Comparison of ENCODE assay signal across 17 cellular contexts in the genomic region with DNA sequence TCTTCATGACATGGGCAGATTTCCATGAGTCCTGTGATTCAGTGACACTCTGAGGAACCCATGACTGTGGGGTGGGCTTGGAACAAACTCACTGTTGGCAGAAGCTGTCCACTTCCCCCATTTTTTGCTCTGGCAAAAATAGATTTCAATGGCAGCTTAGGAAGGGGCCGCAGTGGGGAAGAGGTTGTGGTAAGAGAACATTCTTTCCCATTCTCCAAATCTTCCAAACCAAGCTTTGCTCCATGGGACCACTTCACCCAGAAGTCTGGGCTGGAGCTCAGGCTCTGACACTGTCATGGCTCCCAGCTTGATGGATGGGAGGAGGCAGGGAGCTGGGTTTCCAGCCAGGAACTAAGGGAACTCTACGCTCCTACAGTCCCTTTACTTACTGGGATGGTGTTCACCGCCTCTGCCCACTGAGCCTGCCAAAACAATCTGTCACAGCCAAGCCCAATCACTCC. TPM values are rescaled to one million over a fixed set of nuclear protein-coding genes. Genes with fewer than 3 reads are reported as not detected.
DNase-seq lines count a peak whose midpoint lies in the region; ATAC-seq and TF ChIP-seq lines count a peak whose summit lies in the region.
"Had no signal": no experiment of that assay in that cellular context is flagged by ENCODE, and none has a peak within 500 bp of the region (broad histone marks: within the 10 kb centered on the region; RNA-seq: fewer than 3 reads in every experiment).

No MANE protein-coding gene starts in this region.

- H3K36me3 ChIP-seq in transverse colon, result no peaks in the 10 kb centered on the region
- H3K36me3 ChIP-seq: ovary had no signal

- CTCF ChIA-PET in activated CD8-positive, alpha-beta memory T cell treated with anti-CD3 and anti-CD28 coated beads, Interleukin-2, amount 10 ng/mL, durations not matched to agents 7 days and 5 days (lab: Charles Lee), result no interaction called here

- WGBS in transverse colon (ENCODE audit: low coverage in 1 of 2), 2 donors, result 71 to 77% methylated on average over 3 of the region's 3 CpGs

- H3K4me3 Mint-ChIP-seq in osteocyte (ENCODE audit: unreplicated experiment), result no peak overlapping the region
- no peak overlapping the region for H3K4me3 Mint-ChIP-seq in activated CD8-positive, alpha-beta memory T cell treated with anti-CD3 and anti-CD28 coated beads, Interleukin-2, amount 10 ng/mL, durations not matched to agents 7 days and 5 days
- H3K4me3 Mint-ChIP-seq: CD8-positive, alpha-beta T cell; GM23338; stimulated activated memory B cell treated with anti-CD40 and anti-IgM and Interleukin-4, amounts not matched to agents 10 μg/mL and 1 μg/mL and 100 μg/mL, for 72 hours had no signal

- H3K27ac ChIP-seq in transverse colon, result peak overlapping the region; percentile 23 to 60 (median 49)
- H3K27ac ChIP-seq: ovary had no signal

- H3K27me3 Mint-ChIP-seq in osteocyte (ENCODE audit: unreplicated experiment), result no peaks in the 10 kb centered on the region
- peaks cover 42% of the 10 kb centered on the region for H3K27me3 Mint-ChIP-seq in activated CD8-positive, alpha-beta memory T cell treated with anti-CD3 and anti-CD28 coated beads, Interleukin-2, amount 10 ng/mL, durations not matched to agents 7 days and 5 days

- ATAC-seq in left cardiac atrium (peak; percentile 76 to 85), GM19452 (IDR thresholded peaks at IDR 0.05; ENCODE audit: unreplicated experiment) (no peak)
- ATAC-seq in activated CD8-positive, alpha-beta memory T cell treated with anti-CD3 and anti-CD28 coated beads, Interleukin-2, amount 10 ng/mL, durations not matched to agents 7 days and 5 days, result no peak
- ATAC-seq: CD8-positive, alpha-beta T cell; GM23338; stimulated activated memory B cell treated with anti-CD40 and anti-IgM and Interleukin-4, amounts not matched to agents 10 μg/mL and 1 μg/mL and 100 μg/mL, for 72 hours had no signal

- TF ChIP-seq CTCF in osteocyte (IDR thresholded peaks at IDR 0.05), result no peak
- no peak for TF ChIP-seq CTCF in transverse colon (IDR thresholded peaks at IDR 0.05)

- TF ChIP-seq EP300 in transverse colon (IDR thresholded peaks at IDR 0.05; ENCODE audit: low read depth), result no peak

- H3K4me1 ChIP-seq in transverse colon, result peaks cover 0 to 10% (median 1%) of the 10 kb centered on the region in 4 donors

- H3K27ac Mint-ChIP-seq in osteocyte (ENCODE audit: unreplicated experiment), result peak overlapping the region; percentile 78
- no peak overlapping the region for H3K27ac Mint-ChIP-seq in activated CD8-positive, alpha-beta memory T cell treated with anti-CD3 and anti-CD28 coated beads, Interleukin-2, amount 10 ng/mL, durations not matched to agents 7 days and 5 days
- H3K27ac Mint-ChIP-seq: CD8-positive, alpha-beta T cell; GM23338; stimulated activated memory B cell treated with anti-CD40 and anti-IgM and Interleukin-4, amounts not matched to agents 10 μg/mL and 1 μg/mL and 100 μg/mL, for 72 hours had no signal

- DNase-seq in astrocyte of the hippocampus (ENCODE audit: low read depth, low spot score) (peak; percentile 38), left cardiac atrium (peak; percentile 64), osteocyte (ENCODE audit: extremely low spot score, unreplicated experiment) (peak; percentile 49), transverse colon (no peak), iPS-NIHi7 (ENCODE audit: extremely low spot score) (no peak)
- no peak for DNase-seq in activated CD8-positive, alpha-beta memory T cell treated with anti-CD3 and anti-CD28 coated beads, Interleukin-2, amount 10 ng/mL, durations not matched to agents 7 days and 5 days
- DNase-seq: activated CD4-positive, alpha-beta T cell treated with anti-CD3 and anti-CD28 coated beads for 48 hours; CD8-positive, alpha-beta T cell; head of caudate nucleus; ovary; stimulated activated CD4-positive, alpha-beta T cell treated with anti-CD3 and anti-CD28 coated beads, Interleukin-4, amount 100 ng/mL, for 4 hours had no signal

- TF ChIP-seq POLR2A in transverse colon (IDR thresholded peaks at IDR 0.05), result no peak

- H3K9me3 ChIP-seq in transverse colon, result no peaks in the 10 kb centered on the region
- H3K9me3 ChIP-seq: ovary had no signal

- no peaks in the 10 kb centered on the region for H3K27me3 ChIP-seq in transverse colon
- H3K27me3 ChIP-seq: ovary had no signal

- in situ Hi-C loops in transverse colon (cut with MboI; ENCODE audit: low pct_ligation_motif_present in 1 of 4, low pct_unique_long_range_greater_than_20kb in 1 of 4, low sequenced_read_pairs in 3 of 4), result no loop called here

- peaks cover 5% of the 10 kb centered on the region for H3K9me3 Mint-ChIP-seq in osteocyte (ENCODE audit: unreplicated experiment)
- H3K9me3 Mint-ChIP-seq in activated CD8-positive, alpha-beta memory T cell treated with anti-CD3 and anti-CD28 coated beads, Interleukin-2, amount 10 ng/mL, durations not matched to agents 7 days and 5 days (ENCODE audit: low read depth), result no peaks in the 10 kb centered on the region

- no peaks in the 10 kb centered on the region for H3K36me3 Mint-ChIP-seq in osteocyte (ENCODE audit: unreplicated experiment)
- H3K36me3 Mint-ChIP-seq in activated CD8-positive, alpha-beta memory T cell treated with anti-CD3 and anti-CD28 coated beads, Interleukin-2, amount 10 ng/mL, durations not matched to agents 7 days and 5 days, result no peaks in the 10 kb centered on the region
- H3K36me3 Mint-ChIP-seq: CD8-positive, alpha-beta T cell; stimulated activated memory B cell treated with anti-CD40 and anti-IgM and Interleukin-4, amounts not matched to agents 10 μg/mL and 1 μg/mL and 100 μg/mL, for 72 hours had no signal

- H3K4me3 ChIP-seq in transverse colon, result no peak overlapping the region
- H3K4me3 ChIP-seq: GM23338, lung, ovary had no signal

- peaks cover 49% of the 10 kb centered on the region for H3K4me1 Mint-ChIP-seq in osteocyte (ENCODE audit: unreplicated experiment)
- H3K4me1 Mint-ChIP-seq in activated CD8-positive, alpha-beta memory T cell treated with anti-CD3 and anti-CD28 coated beads, Interleukin-2, amount 10 ng/mL, durations not matched to agents 7 days and 5 days, result peaks cover 9% of the 10 kb centered on the region
- H3K4me1 Mint-ChIP-seq: stimulated activated memory B cell treated with anti-CD40 and anti-IgM and Interleukin-4, amounts not matched to agents 10 μg/mL and 1 μg/mL and 100 μg/mL, for 72 hours had no signal

- intact Hi-C loops in left cardiac atrium (cut with DNase I) (no loop called here), transverse colon (cut with DNase I; ENCODE audit: low total_unique reads) (no loop called here)

RNA-seq across cellular contexts. Expression of a gene that starts 24.9 kb away (rescaled TPM):
- total RNA-seq in left cardiac atrium (10 to 100 TPM in 1 of 2 donors, 1 to 10 TPM in 1; 9.6 to 36.7 TPM), osteocyte (2.0 and 2.7 TPM in 2 replicates), transverse colon (10 to 100 TPM in 2 of 4 donors, 1 to 10 TPM in 2; 5.4 to 30.8 (median 10.0) TPM)
- under 1 TPM; 0.38 to 0.59 TPM for total RNA-seq in activated CD8-positive, alpha-beta memory T cell treated with anti-CD3 and anti-CD28 coated beads, Interleukin-2, amount 10 ng/mL, durations not matched to agents 7 days and 5 days
- total RNA-seq: CD8-positive, alpha-beta T cell; T-helper 2 cell treated with Interferon-gamma antibody and Interleukin-4, amounts not matched to agents 100 ng/mL and 5 ng/mL, for 36 hours had no signal

RNA-seq across cellular contexts. Expression of a gene that starts 51.2 kb away (rescaled TPM):
- total RNA-seq in left cardiac atrium (under 1 TPM; 0.15 to 0.37 TPM), osteocyte (not detected in 2 replicates), transverse colon (not detected)
- not detected for total RNA-seq in activated CD8-positive, alpha-beta memory T cell treated with anti-CD3 and anti-CD28 coated beads, Interleukin-2, amount 10 ng/mL, durations not matched to agents 7 days and 5 days
- total RNA-seq: CD8-positive, alpha-beta T cell; GM23338; ovary; RPMI7951; T-helper 2 cell treated with Interferon-gamma antibody and Interleukin-4, amounts not matched to agents 100 ng/mL and 5 ng/mL, for 36 hours had no signal

Comparison
In these comparisons a context has a peak if more than half of its experiments do, and no peak if none do; other contexts are left out.
1. DNase-seq: peak in astrocyte of the hippocampus (single experiment), left cardiac atrium (single experiment) and osteocyte (single experiment); none in transverse colon (single experiment), iPS-NIHi7 (single experiment) and activated CD8-positive, alpha-beta memory T cell treated with anti-CD3 and anti-CD28 coated beads, Interleukin-2, amount 10 ng/mL, durations not matched to agents 7 days and 5 days (single experiment).
2. ATAC-seq: peak in left cardiac atrium (2 of 2); none in activated CD8-positive, alpha-beta memory T cell treated with anti-CD3 and anti-CD28 coated beads, Interleukin-2, amount 10 ng/mL, durations not matched to agents 7 days and 5 days (single experiment) and GM19452 (single experiment).